1 cellular context compared by ENCODE assay signal in the genomic region with DNA sequence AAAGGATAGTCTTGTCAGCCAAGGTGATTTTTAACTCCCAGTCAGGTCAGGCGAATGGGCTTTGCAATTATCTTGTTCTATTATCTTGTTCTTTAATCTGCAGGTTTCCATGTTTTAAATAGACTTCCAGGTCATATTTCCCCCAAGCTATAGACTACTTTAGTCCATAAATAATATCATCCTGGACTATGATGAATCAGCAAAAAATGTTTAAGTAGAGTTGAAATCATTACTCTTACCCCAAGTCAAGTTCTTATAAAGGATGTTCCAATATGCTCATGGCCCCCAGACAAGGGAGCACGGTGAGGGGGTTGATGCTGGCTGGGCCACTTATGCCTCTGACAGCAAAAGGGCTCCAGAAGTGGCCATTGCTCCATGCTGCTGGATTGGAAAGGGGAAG.
TF ChIP-seq lines count a peak whose summit lies in the region.

No MANE protein-coding gene starts in this region.

TF ChIP-seq in K562, 482 proteins besides CTCF, POLR2A, EP300 and RAD21 (continued from another document):
- no peak for TF ChIP-seq ATF4 (CRISPR knock-in tag; IDR thresholded peaks at IDR 0.05)
- no peak for TF ChIP-seq MCM2 (IDR thresholded peaks at IDR 0.05; ENCODE audit: low read depth)
- TF ChIP-seq, protein P1, sequence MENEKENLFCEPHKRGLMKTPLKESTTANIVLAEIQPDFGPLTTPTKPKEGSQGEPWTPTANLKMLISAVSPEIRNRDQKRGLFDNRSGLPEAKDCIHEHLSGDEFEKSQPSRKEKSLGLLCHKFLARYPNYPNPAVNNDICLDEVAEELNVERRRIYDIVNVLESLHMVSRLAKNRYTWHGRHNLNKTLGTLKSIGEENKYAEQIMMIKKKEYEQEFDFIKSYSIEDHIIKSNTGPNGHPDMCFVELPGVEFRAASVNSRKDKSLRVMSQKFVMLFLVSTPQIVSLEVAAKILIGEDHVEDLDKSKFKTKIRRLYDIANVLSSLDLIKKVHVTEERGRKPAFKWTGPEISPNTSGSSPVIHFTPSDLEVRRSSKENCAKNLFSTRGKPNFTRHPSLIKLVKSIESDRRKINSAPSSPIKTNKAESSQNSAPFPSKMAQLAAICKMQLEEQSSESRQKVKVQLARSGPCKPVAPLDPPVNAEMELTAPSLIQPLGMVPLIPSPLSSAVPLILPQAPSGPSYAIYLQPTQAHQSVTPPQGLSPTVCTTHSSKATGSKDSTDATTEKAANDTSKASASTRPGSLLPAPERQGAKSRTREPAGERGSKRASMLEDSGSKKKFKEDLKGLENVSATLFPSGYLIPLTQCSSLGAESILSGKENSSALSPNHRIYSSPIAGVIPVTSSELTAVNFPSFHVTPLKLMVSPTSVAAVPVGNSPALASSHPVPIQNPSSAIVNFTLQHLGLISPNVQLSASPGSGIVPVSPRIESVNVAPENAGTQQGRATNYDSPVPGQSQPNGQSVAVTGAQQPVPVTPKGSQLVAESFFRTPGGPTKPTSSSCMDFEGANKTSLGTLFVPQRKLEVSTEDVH (IDR thresholded peaks at IDR 0.05; ENCODE audit: low read depth, partially characterized antibody): no peak
- TF ChIP-seq ZNF316 (IDR thresholded peaks at IDR 0.05): peak; percentile 88
- peak; percentile 26; the same call in 1 of the 2 replicates for TF ChIP-seq NFE2 (IDR thresholded peaks at IDR 0.05; ENCODE audit: low read depth)
- peak; percentile 80 for TF ChIP-seq C11orf30 (IDR thresholded peaks at IDR 0.05; ENCODE audit: low read depth)
- peak; percentile 77; the same call in 1 of the 2 replicates for TF ChIP-seq MAFK (IDR thresholded peaks at IDR 0.05; ENCODE audit: low read length)
- no peak for TF ChIP-seq RBM25 (IDR thresholded peaks at IDR 0.05; ENCODE audit: low read depth, low read length, severe bottlenecking)
- no peak for TF ChIP-seq TARDBP (IDR thresholded peaks at IDR 0.05)
- TF ChIP-seq STAT5A (IDR thresholded peaks at IDR 0.05; ENCODE audit: borderline replicate concordance, low read length): no peak
- TF ChIP-seq MAFF (IDR thresholded peaks at IDR 0.05; ENCODE audit: low read length): peak; percentile 82
